8 cellular contexts compared by ENCODE assay signal in genomic region chr20:37179671-37180524, GRCh38. TPM values are rescaled to one million over a fixed set of nuclear protein-coding genes. Genes with fewer than 3 reads are reported as not detected.
DNase-seq lines count a peak whose midpoint lies in the region; ATAC-seq and TF ChIP-seq lines count a peak whose summit lies in the region.

No MANE protein-coding gene starts in this region.

- H3K9me3 ChIP-seq in HCT116 (ENCODE audit: control insufficient read depth in 1 of 2, insufficient read depth in 1 of 2, low read depth in 1 of 2, low read length in 2 of 2) (no peaks in the 10 kb centered on the region), WERI-Rb-1 (ENCODE audit: severe bottlenecking) (no peaks in the 10 kb centered on the region), prostate gland (no peaks in the 10 kb centered on the region)

- RAD21 ChIA-PET in HCT116 (lab: Charles Lee; ENCODE audit: low non-redundant PET in 1 of 2, low total read pairs in 2 of 2, uncharacterized antibody in 2 of 2, unreplicated experiment in 2 of 2), result no interaction called here

- H3K79me2 ChIP-seq in HCT116 (ENCODE audit: insufficient read depth, low read length), result peaks cover 58% of the 10 kb centered on the region

- H3K27me3 ChIP-seq in HCT116 (ENCODE audit: insufficient read depth, low read length), result no peaks in the 10 kb centered on the region
- no peaks in the 10 kb centered on the region for H3K27me3 ChIP-seq in WERI-Rb-1 (ENCODE audit: insufficient read depth, low read depth, severe bottlenecking)
- H3K27me3 ChIP-seq in prostate gland (replicated peaks; ENCODE audit: insufficient read depth), result no peaks in the 10 kb centered on the region

- H3K4me1 ChIP-seq in HCT116 (ENCODE audit: control insufficient read depth in 1 of 2, insufficient read depth in 2 of 2, low read length in 2 of 2) (peaks cover 2 to 15% of the 10 kb centered on the region in 2 experiments; a peak in 3 of 4 replicates), prostate gland (replicated peaks) (peaks cover 9% of the 10 kb centered on the region)

- 5% methylated on average over 18 of the region's 18 CpGs for WGBS in prostate gland

- TF ChIP-seq POLR2A in HCT116 (IDR thresholded peaks at IDR 0.05; ENCODE audit: borderline replicate concordance, extremely low read depth, insufficient read depth, insufficient read length) (no peak), prostate gland (IDR thresholded peaks at IDR 0.05) (no peak)

- H2AFZ ChIP-seq in HCT116 (ENCODE audit: low read depth, low read length, poor library complexity, severe bottlenecking), result no peak overlapping the region

- H3K27ac ChIP-seq in HCT116 (ENCODE audit: low read depth, low read length) (peak overlapping the region; percentile 85), WERI-Rb-1 (peak overlapping the region; percentile 99), prostate gland (peak overlapping the region; percentile 96 to 97)

- TSS peak; percentile 55 for BruUV-seq in HCT116 (replicated peaks; lab: Mats Ljungman, UMichigan)

- H4K20me1 ChIP-seq in HCT116 (ENCODE audit: insufficient read depth), result peaks cover 17% of the 10 kb centered on the region; the same call in 1 of the 2 replicates

- H3K36me3 ChIP-seq in HCT116 (ENCODE audit: control insufficient read depth in 1 of 2, insufficient read depth in 2 of 2, low read length in 2 of 2), result peaks cover 8 to 13% of the 10 kb centered on the region in 2 experiments; a peak in 3 of 4 replicates
- peaks cover 43% of the 10 kb centered on the region for H3K36me3 ChIP-seq in WERI-Rb-1
- H3K36me3 ChIP-seq in prostate gland, result no peaks in the 10 kb centered on the region

- no peak for TF ChIP-seq RAD21 in HCT116 (IDR thresholded peaks at IDR 0.05; ENCODE audit: low read depth)

- intact Hi-C loops in HCT116 (cut with micrococcal nuclease), result no loop called here
- intact Hi-C loops in prostate gland (cut with DNase I), result no loop called here

- H3K9ac ChIP-seq in HCT116 (ENCODE audit: low read length), result peak overlapping the region; percentile 88

- CTCF ChIA-PET in HCT116 (lab: Charles Lee), result interaction anchor here (1.5 to 2.3 kb wide), 3 partner anchors 11 to 15 kb away, joined by 3 to 14 read pairs (median 8); no protein-coding TSS in a partner anchor

- DNase-seq in AG08396 (ENCODE audit: low spot score), result peak; percentile 36
- DNase-seq in HCT116 (ENCODE audit: low read depth, low spot score), result no peak
- no peak for DNase-seq in WERI-Rb-1
- DNase-seq in fibroblast of the aortic adventitia (ENCODE audit: low read depth), result peak; percentile 40
- no peak for DNase-seq in prostate gland (ENCODE audit: low spot score)
- DNase-seq in COLO668 (lab: John Stamatoyannopoulos, UW; ENCODE audit: unreplicated experiment), result no peak

- POLR2A ChIA-PET in HCT116 (lab: Charles Lee), result interaction anchor here (1.5 kb wide), 1 partner anchor 85 kb away, joined by 5 read pairs; the partner anchor contains the start of gene RBL1

- no peak for ATAC-seq in HCT116
- ATAC-seq in GM18907 (IDR thresholded peaks at IDR 0.05; ENCODE audit: unreplicated experiment), result no peak
- ATAC-seq in HG02981 (IDR thresholded peaks at IDR 0.05; ENCODE audit: unreplicated experiment), result no peak

- H3K4me3 ChIP-seq in HCT116 (replicated peaks in 1 of 2; ENCODE audit: low read depth in 1 of 2, low read length in 2 of 2) (peak overlapping the region; percentile 67 to 69), WERI-Rb-1 (ENCODE audit: low read depth, low read length) (peak overlapping the region; percentile 95), fibroblast of the aortic adventitia (ENCODE audit: low read depth, low read length) (peak overlapping the region; percentile 74), prostate gland (peak overlapping the region; percentile 87 to 88)

- TF ChIP-seq CTCF in HCT116 (IDR thresholded peaks at IDR 0.05 in 2 of 3, conservative IDR thresholded peaks at IDR 0.05 in 1 of 3; ENCODE audit: borderline replicate concordance in 1 of 3, insufficient read depth in 1 of 3, low read depth in 2 of 3, low read length in 2 of 3) (no peak), WERI-Rb-1 (IDR thresholded peaks at IDR 0.05; ENCODE audit: low read depth, low read length) (no peak), fibroblast of the aortic adventitia (IDR thresholded peaks at IDR 0.05; ENCODE audit: insufficient read depth, low read length) (no peak), prostate gland (IDR thresholded peaks at IDR 0.05) (no peak)

- no peaks in the 10 kb centered on the region for H3K9me2 ChIP-seq in HCT116 (ENCODE audit: insufficient read depth)

- H3K4me2 ChIP-seq in HCT116 (ENCODE audit: low read length), result peak overlapping the region; percentile 85

TF ChIP-seq in HCT116, 20 proteins besides CTCF, POLR2A, EP300 and RAD21:
- TF ChIP-seq JUND (IDR thresholded peaks at IDR 0.05) (peak; percentile 23; the same call in 1 of the 2 replicates), ATF3 (IDR thresholded peaks at IDR 0.05) (no peak), SIN3A (IDR thresholded peaks at IDR 0.05; ENCODE audit: low read depth) (peak; percentile 42; the same call in 1 of the 2 replicates), EGR1 (IDR thresholded peaks at IDR 0.05; ENCODE audit: low read depth) (no peak), FOSL1 (IDR thresholded peaks at IDR 0.05; ENCODE audit: low read depth) (0 out of 2 replicates have a peak, but pooled peaks have one; percentile 30)
- TF ChIP-seq, protein P1, sequence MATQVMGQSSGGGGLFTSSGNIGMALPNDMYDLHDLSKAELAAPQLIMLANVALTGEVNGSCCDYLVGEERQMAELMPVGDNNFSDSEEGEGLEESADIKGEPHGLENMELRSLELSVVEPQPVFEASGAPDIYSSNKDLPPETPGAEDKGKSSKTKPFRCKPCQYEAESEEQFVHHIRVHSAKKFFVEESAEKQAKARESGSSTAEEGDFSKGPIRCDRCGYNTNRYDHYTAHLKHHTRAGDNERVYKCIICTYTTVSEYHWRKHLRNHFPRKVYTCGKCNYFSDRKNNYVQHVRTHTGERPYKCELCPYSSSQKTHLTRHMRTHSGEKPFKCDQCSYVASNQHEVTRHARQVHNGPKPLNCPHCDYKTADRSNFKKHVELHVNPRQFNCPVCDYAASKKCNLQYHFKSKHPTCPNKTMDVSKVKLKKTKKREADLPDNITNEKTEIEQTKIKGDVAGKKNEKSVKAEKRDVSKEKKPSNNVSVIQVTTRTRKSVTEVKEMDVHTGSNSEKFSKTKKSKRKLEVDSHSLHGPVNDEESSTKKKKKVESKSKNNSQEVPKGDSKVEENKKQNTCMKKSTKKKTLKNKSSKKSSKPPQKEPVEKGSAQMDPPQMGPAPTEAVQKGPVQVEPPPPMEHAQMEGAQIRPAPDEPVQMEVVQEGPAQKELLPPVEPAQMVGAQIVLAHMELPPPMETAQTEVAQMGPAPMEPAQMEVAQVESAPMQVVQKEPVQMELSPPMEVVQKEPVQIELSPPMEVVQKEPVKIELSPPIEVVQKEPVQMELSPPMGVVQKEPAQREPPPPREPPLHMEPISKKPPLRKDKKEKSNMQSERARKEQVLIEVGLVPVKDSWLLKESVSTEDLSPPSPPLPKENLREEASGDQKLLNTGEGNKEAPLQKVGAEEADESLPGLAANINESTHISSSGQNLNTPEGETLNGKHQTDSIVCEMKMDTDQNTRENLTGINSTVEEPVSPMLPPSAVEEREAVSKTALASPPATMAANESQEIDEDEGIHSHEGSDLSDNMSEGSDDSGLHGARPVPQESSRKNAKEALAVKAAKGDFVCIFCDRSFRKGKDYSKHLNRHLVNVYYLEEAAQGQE (IDR thresholded peaks at IDR 0.05; ENCODE audit: low read depth), result no peak

RNA-seq across cellular contexts. Expression of gene MROH8, which starts 0.6 kb away (rescaled TPM):
- total RNA-seq in HCT116 (2021; ENCODE audit: unreplicated experiment), result 0.79 TPM
- 0.73 and 1.1 TPM in 2 replicates for polyA plus RNA-seq in HCT116 (2012)
- total RNA-seq in fibroblast of the aortic adventitia (ENCODE audit: low replicate concordance), result 0.49 and 3.1 TPM in 2 replicates
- total RNA-seq in prostate gland, result 10 to 100 TPM in 1 of 2 donors, 1 to 10 TPM in 1; 5.2 to 16.7 TPM

RNA-seq across cellular contexts. Expression of gene RPN2, which starts 0.8 kb away (rescaled TPM):
- total RNA-seq in HCT116 (2021; ENCODE audit: unreplicated experiment), result 220 TPM
- polyA plus RNA-seq in HCT116 (2012), result 262 and 288 TPM in 2 replicates
- total RNA-seq in fibroblast of the aortic adventitia (ENCODE audit: low replicate concordance), result 56.1 and 159 TPM in 2 replicates
- total RNA-seq in prostate gland, result 100 to 1,000 TPM; 246 to 267 TPM

Comparison
In these comparisons a context has a peak if more than half of its experiments do, and no peak if none do; other contexts are left out.
1. DNase-seq: peak in AG08396 (single experiment) and fibroblast of the aortic adventitia (single experiment); none in HCT116 (single experiment), WERI-Rb-1 (single experiment), prostate gland (single experiment) and COLO668 (single experiment).
2. Peak in every context shown above with its lines, with median percentiles within 50 percentile points of each other: H3K27ac ChIP-seq and H3K4me3 ChIP-seq.